In genomic region chr3:195715583-195716266, GRCh38 we compare ENCODE assay signal across 10 cellular contexts. TPM values are rescaled to one million over a fixed set of nuclear protein-coding genes. Genes with fewer than 3 reads are reported as not detected.
DNase-seq lines count a peak whose midpoint lies in the region; ATAC-seq lines count a peak whose summit lies in the region.
"Had no signal": no experiment of that assay in that cellular context is flagged by ENCODE, and none has a peak within 500 bp of the region (broad histone marks: within the 10 kb centered on the region; RNA-seq: fewer than 3 reads in every experiment).

No MANE protein-coding gene starts in this region.

- H3K36me3 Mint-ChIP-seq in activated CD4-positive, alpha-beta T cell treated with anti-CD3 and anti-CD28 coated beads for 36 hours (ENCODE audit: low read depth), result peaks cover 9% of the 10 kb centered on the region

- in situ Hi-C loops in SK-MEL-5 (cut with HindIII; ENCODE audit: low pct_unique_long_range_greater_than_20kb, low sequenced_read_pairs), result no loop called here

- POLR2A ChIA-PET in activated CD4-positive, alpha-beta T cell treated with anti-CD3 and anti-CD28 coated beads for 36 hours (lab: Charles Lee), result interaction anchor here (0.6 kb wide), 2 partner anchors 25 to 569 kb away, joined by 3 read pairs; no protein-coding TSS in a partner anchor

- intact Hi-C loops in activated CD4-positive, alpha-beta T cell treated with anti-CD3 and anti-CD28 coated beads for 36 hours (cut with DNase I, micrococcal nuclease), result loop anchor here in 1 of 2 experiments (5.0 kb wide), 1 partner anchor 98 kb away; no protein-coding TSS in a partner anchor

- ATAC-seq in activated CD4-positive, alpha-beta T cell treated with anti-CD3 and anti-CD28 coated beads for 36 hours, result peak; percentile 86
- ATAC-seq in HG02885 (IDR thresholded peaks at IDR 0.05; ENCODE audit: poor library complexity, unreplicated experiment), result no peak

- H3K4me3 Mint-ChIP-seq in activated CD4-positive, alpha-beta T cell treated with anti-CD3 and anti-CD28 coated beads for 36 hours, result no peak overlapping the region

- H3K4me1 Mint-ChIP-seq in activated CD4-positive, alpha-beta T cell treated with anti-CD3 and anti-CD28 coated beads for 36 hours, result peaks cover 6% of the 10 kb centered on the region

- CTCF ChIA-PET in activated CD4-positive, alpha-beta T cell treated with anti-CD3 and anti-CD28 coated beads for 36 hours (lab: Charles Lee), result interaction anchor here (1.1 to 1.7 kb wide), 4 partner anchors 12 to 144 kb away, joined by 3 to 8 read pairs (median 4); no protein-coding TSS in a partner anchor

- no peak overlapping the region for H3K27ac Mint-ChIP-seq in activated CD4-positive, alpha-beta T cell treated with anti-CD3 and anti-CD28 coated beads for 36 hours

- no peaks in the 10 kb centered on the region for H3K9me3 Mint-ChIP-seq in activated CD4-positive, alpha-beta T cell treated with anti-CD3 and anti-CD28 coated beads for 36 hours (ENCODE audit: low read depth)

- peak; percentile 60 for DNase-seq in activated CD4-positive, alpha-beta T cell treated with anti-CD3 and anti-CD28 coated beads for 36 hours
- no peak for DNase-seq in activated CD4-positive, alpha-beta T cell treated with anti-CD3 and anti-CD28 coated beads, Interleukin-2, amount 50 U/mL, for 1 hour
- peak; percentile 46 for DNase-seq in SK-MEL-5 (ENCODE audit: low read depth, low spot score)
- DNase-seq in islet precursor cell, result peak; percentile 50
- peak in 2 of 3 experiments; percentile 25 to 36 for DNase-seq in stimulated activated CD4-positive, alpha-beta T cell treated with anti-CD3 and anti-CD28 coated beads, TNF-alpha, amount 100 ng/mL, for 24 hours (ENCODE audit: low read depth in 3 of 3)
- DNase-seq in NCI-H1930 (lab: John Stamatoyannopoulos, UW), result no peak
- DNase-seq in DMS153 treated with DMSO at 0.1 percent for 48 hours (lab: John Stamatoyannopoulos, UW; ENCODE audit: unreplicated experiment), result no peak
- DNase-seq: spleen, tibial artery had no signal

- H3K27me3 Mint-ChIP-seq in activated CD4-positive, alpha-beta T cell treated with anti-CD3 and anti-CD28 coated beads for 36 hours, result no peaks in the 10 kb centered on the region

RNA-seq across cellular contexts. Expression of gene MUC20, which starts 5.1 kb away (rescaled TPM):
- under 1 TPM; 0.30 to 0.54 TPM for total RNA-seq in activated CD4-positive, alpha-beta T cell treated with anti-CD3 and anti-CD28 coated beads for 36 hours
- total RNA-seq in SK-MEL-5 (2014; rRNA removed; shearing (Covaris generic)), result not detected in 2 replicates
- 0.11 and 0.44 TPM in 2 replicates for polyA plus RNA-seq in SK-MEL-5 (2015; cell fraction: cytosol; rRNA removed)
- 0.53 and 1.3 TPM in 2 replicates for polyA plus RNA-seq in SK-MEL-5 (2015; cell fraction: nucleus; rRNA removed)

Comparison
In these comparisons a context has a peak if more than half of its experiments do, and no peak if none do; other contexts are left out.
1. DNase-seq: peak in activated CD4-positive, alpha-beta T cell treated with anti-CD3 and anti-CD28 coated beads for 36 hours (single experiment), SK-MEL-5 (single experiment), islet precursor cell (single experiment) and stimulated activated CD4-positive, alpha-beta T cell treated with anti-CD3 and anti-CD28 coated beads, TNF-alpha, amount 100 ng/mL, for 24 hours (2 of 3); none in activated CD4-positive, alpha-beta T cell treated with anti-CD3 and anti-CD28 coated beads, Interleukin-2, amount 50 U/mL, for 1 hour (single experiment), NCI-H1930 (0 of 2) and DMS153 treated with DMSO at 0.1 percent for 48 hours (single experiment).